Comparison of ENCODE assay signal across 8 cellular contexts in genomic region chr2:240565267-240566202, GRCh38. TPM values are rescaled to one million over a fixed set of nuclear protein-coding genes. Genes with fewer than 3 reads are reported as not detected.
DNase-seq lines count a peak whose midpoint lies in the region; ATAC-seq, FAIRE-seq and TF ChIP-seq lines count a peak whose summit lies in the region.

No MANE protein-coding gene starts in this region.

- H3K9ac ChIP-seq in HUES64 (ENCODE audit: low read depth, low read length) (no peak overlapping the region), keratinocyte (ENCODE audit: control insufficient read depth, extremely low read depth, insufficient read depth, low read length) (peak overlapping the region; percentile 66)

- H3K9me1 ChIP-seq in keratinocyte (ENCODE audit: control insufficient read depth, extremely low read depth, insufficient read depth, low read length): peaks cover 4% of the 10 kb centered on the region

- DNase-seq in Caki2 (ENCODE audit: low read depth) (peak; percentile 92), T-helper 2 cell (peak; percentile 72 to 98 (median 87)), adrenal gland (peak; percentile 75 to 94 (median 91)), keratinocyte (ENCODE audit: low read depth, low spot score) (no peak), NCI-H446 treated with DMSO at 0.1 percent for 48 hours (lab: John Stamatoyannopoulos, UW) (no peak)
- peak; percentile 87 to 88 for DNase-seq in stimulated activated CD4-positive, alpha-beta T cell treated with anti-CD3 and anti-CD28 coated beads, Interleukin-2, amount 100 ng/mL, for 24 hours

- no peaks in the 10 kb centered on the region for H3K9me3 ChIP-seq in HUES64 (ENCODE audit: insufficient read depth, low read depth, low read length)
- no peaks in the 10 kb centered on the region for H3K9me3 ChIP-seq in adrenal gland (replicated peaks in 1 of 3)
- H3K9me3 ChIP-seq in keratinocyte (ENCODE audit: control insufficient read depth, low read depth, low read length): no peaks in the 10 kb centered on the region

- no peaks in the 10 kb centered on the region; the same call in 1 of the 2 replicates for H3K36me3 ChIP-seq in HUES64 (ENCODE audit: insufficient read depth, low read length)
- no peaks in the 10 kb centered on the region for H3K36me3 ChIP-seq in adrenal gland (replicated peaks in 1 of 2)
- no peaks in the 10 kb centered on the region for H3K36me3 ChIP-seq in keratinocyte (ENCODE audit: control insufficient read depth in 2 of 2, extremely low read depth in 1 of 2, insufficient read depth in 2 of 2, low read length in 2 of 2)

- peak in 1 of 6 experiments; percentile 2 for TF ChIP-seq CTCF in adrenal gland (IDR thresholded peaks at IDR 0.05)
- TF ChIP-seq CTCF in keratinocyte (optimal IDR thresholded peaks at IDR 0.05 in 1 of 3, IDR thresholded peaks at IDR 0.05 in 1 of 3, conservative IDR thresholded peaks at IDR 0.05 in 1 of 3; ENCODE audit: extremely low read depth in 1 of 3, insufficient read depth in 2 of 3, low read length in 3 of 3): no peak

- H3K27ac ChIP-seq in HUES64 (ENCODE audit: low read depth, low read length) (peak overlapping the region; percentile 50; the same call in 1 of the 2 replicates), adrenal gland (peak overlapping the region; percentile 75 to 97 (median 86)), keratinocyte (ENCODE audit: control insufficient read depth, insufficient read depth, low read length) (peak overlapping the region; percentile 80)

- ATAC-seq in GM21367 (IDR thresholded peaks at IDR 0.05; ENCODE audit: unreplicated experiment): peak; percentile 29

- H4K20me1 ChIP-seq in keratinocyte (ENCODE audit: control insufficient read depth, extremely low read depth, insufficient read depth, low read length): peaks cover 5% of the 10 kb centered on the region

- intact Hi-C loops in adrenal gland (cut with DNase I): no loop called here

- peak overlapping the region; percentile 72 for H2AFZ ChIP-seq in keratinocyte (ENCODE audit: control insufficient read depth, low read length)

- peak in 1 of 2 donors; percentile 67 for TF ChIP-seq POLR2A in adrenal gland (IDR thresholded peaks at IDR 0.05)

- in situ Hi-C loops in Caki2 (cut with HindIII; ENCODE audit: low pct_unique_long_range_greater_than_20kb, low sequenced_read_pairs): no loop called here

- peak overlapping the region; percentile 85 for H3K4me2 ChIP-seq in keratinocyte (ENCODE audit: control insufficient read depth, extremely low read depth, insufficient read depth, low read depth, low read length)

- H3K4me1 ChIP-seq in HUES64 (ENCODE audit: insufficient read depth, low read length) (peaks cover 16% of the 10 kb centered on the region), adrenal gland (replicated peaks in 1 of 2) (peaks cover 41 to 58% of the 10 kb centered on the region in 2 donors), keratinocyte (ENCODE audit: control insufficient read depth, extremely low read depth, insufficient read depth, low read length) (peaks cover 47% of the 10 kb centered on the region)

- dilution Hi-C loops in keratinocyte (cut with MboI; ENCODE audit: extremely low pct_ligation_motif_present, low sequenced_read_pairs): no loop called here

- H3K79me2 ChIP-seq in keratinocyte (ENCODE audit: control insufficient read depth, insufficient read depth, low read length): no peaks in the 10 kb centered on the region

- H3K27me3 ChIP-seq in HUES64 (ENCODE audit: insufficient read depth, low read length) (peaks cover 34% of the 10 kb centered on the region), adrenal gland (no peaks in the 10 kb centered on the region), keratinocyte (ENCODE audit: control insufficient read depth, extremely low read depth, insufficient read depth, low read length) (no peaks in the 10 kb centered on the region)

- H3K4me3 ChIP-seq in HUES64 (ENCODE audit: low read length): peak overlapping the region; percentile 36; the same call in 1 of the 2 replicates
- H3K4me3 ChIP-seq in adrenal gland: peak overlapping the region in 1 of 4 donors; percentile 76
- H3K4me3 ChIP-seq in keratinocyte (ENCODE audit: control insufficient read depth in 2 of 3, extremely low read depth in 1 of 3, insufficient read depth in 2 of 3, low read depth in 1 of 3, low read length in 3 of 3): peak overlapping the region in 2 of 3 experiments; percentile 32 to 38

- FAIRE-seq in keratinocyte (lab: Jason Lieb, UNC): peak; percentile 39

- 79% methylated on average over 27 of the region's 27 CpGs for WGBS in HUES64
- WGBS in adrenal gland, 4 donors: 26 to 61% (median 36%) methylated on average over 4 to 27 of the region's 27 CpGs

RNA-seq across cellular contexts. Expression of gene RNPEPL1, which starts 2.7 kb away (rescaled TPM):
- total RNA-seq in Caki2 (2014; rRNA removed; shearing (Covaris generic); ENCODE audit: low replicate concordance): 7.7 and 14.8 TPM in 2 replicates
- polyA plus RNA-seq in HUES64 (2013, experiment 1 of 2): 7.3 TPM
- polyA plus RNA-seq in HUES64 (2013, experiment 2 of 2): 8.7 TPM
- 10 to 100 TPM; 37.0 to 93.3 (median 59.5) TPM for total RNA-seq in adrenal gland
- polyA plus RNA-seq in adrenal gland: 100 to 1,000 TPM in 2 of 3 donors, 1 to 10 TPM in 1; 5.1 to 259 (median 110) TPM
- 3.7 to 10.1 TPM (median 6.5 TPM) in 3 replicates for polyA plus RNA-seq in keratinocyte
- 16.5 TPM for polyA plus RNA-seq in keratinocyte (2011; ENCODE audit: low read depth)
- polyA plus RNA-seq in keratinocyte (2011; cell fraction: cytosol; rRNA removed): 7.4 and 17.1 TPM in 2 replicates
- polyA plus RNA-seq in keratinocyte (2011; cell fraction: nucleus; rRNA removed): 13.0 and 19.1 TPM in 2 replicates
- 17.6 and 23.4 TPM in 2 replicates for polyA plus RNA-seq in keratinocyte (2012; ENCODE audit: low replicate concordance)
- 8.4 to 59.2 TPM (median 10.9 TPM) in 3 replicates for polyA minus RNA-seq in keratinocyte
- polyA minus RNA-seq in keratinocyte (2011; cell fraction: cytosol; rRNA and poly(A)+ RNA removed): 44.5 TPM
- 13.1 and 14.1 TPM in 2 replicates for polyA minus RNA-seq in keratinocyte (2011; cell fraction: nucleus; rRNA and poly(A)+ RNA removed)

RNA-seq across cellular contexts. Expression of gene DUSP28, which starts 5.4 kb away (rescaled TPM):
- total RNA-seq in Caki2 (2014; rRNA removed; shearing (Covaris generic); ENCODE audit: low replicate concordance): 8.9 and 10.8 TPM in 2 replicates
- 4.3 TPM for polyA plus RNA-seq in HUES64 (2013, experiment 1 of 2)
- polyA plus RNA-seq in HUES64 (2013, experiment 2 of 2): 2.7 TPM
- 10 to 100 TPM in 3 of 8 donors, 1 to 10 TPM in 5; 4.9 to 22.2 (median 8.3) TPM for total RNA-seq in adrenal gland
- polyA plus RNA-seq in adrenal gland (10 to 100 TPM in 1 of 3 donors, 1 to 10 TPM in 2; 7.2 to 14.5 (median 8.8) TPM), keratinocyte (2.8 to 4.4 TPM (median 4.1 TPM) in 3 replicates)
- polyA plus RNA-seq in keratinocyte (2011; ENCODE audit: low read depth): 0.54 TPM
- polyA plus RNA-seq in keratinocyte (2011; cell fraction: cytosol; rRNA removed): 3.0 and 5.0 TPM in 2 replicates
- polyA plus RNA-seq in keratinocyte (2011; cell fraction: nucleus; rRNA removed): 2.1 and 3.7 TPM in 2 replicates
- 1.9 and 6.3 TPM in 2 replicates for polyA plus RNA-seq in keratinocyte (2012; ENCODE audit: low replicate concordance)
- 0.23 to 1.7 TPM (median 0.42 TPM) in 3 replicates for polyA minus RNA-seq in keratinocyte
- 2.1 TPM for polyA minus RNA-seq in keratinocyte (2011; cell fraction: cytosol; rRNA and poly(A)+ RNA removed)
- 0.95 and 1.0 TPM in 2 replicates for polyA minus RNA-seq in keratinocyte (2011; cell fraction: nucleus; rRNA and poly(A)+ RNA removed)

RNA-seq across cellular contexts. Expression of gene ANKMY1, which starts 7.7 kb away (rescaled TPM):
- 2.4 and 7.5 TPM in 2 replicates for total RNA-seq in Caki2 (2014; rRNA removed; shearing (Covaris generic); ENCODE audit: low replicate concordance)
- 3.0 TPM for polyA plus RNA-seq in HUES64 (2013, experiment 1 of 2)
- polyA plus RNA-seq in HUES64 (2013, experiment 2 of 2): 3.6 TPM
- 10 to 100 TPM in 5 of 8 donors, 1 to 10 TPM in 3; 7.2 to 20.3 (median 13.0) TPM for total RNA-seq in adrenal gland
- polyA plus RNA-seq in adrenal gland (10 to 100 TPM in 2 of 3 donors, 1 to 10 TPM in 1; 8.1 to 31.7 (median 10.0) TPM), keratinocyte (2.5 to 5.0 TPM (median 3.3 TPM) in 3 replicates)
- polyA plus RNA-seq in keratinocyte (2011; ENCODE audit: low read depth): 2.6 TPM
- polyA plus RNA-seq in keratinocyte (2011; cell fraction: cytosol; rRNA removed): 2.6 and 3.9 TPM in 2 replicates
- polyA plus RNA-seq in keratinocyte (2011; cell fraction: nucleus; rRNA removed): 7.7 and 9.9 TPM in 2 replicates
- polyA plus RNA-seq in keratinocyte (2012; ENCODE audit: low replicate concordance): 3.6 and 4.7 TPM in 2 replicates
- polyA minus RNA-seq in keratinocyte: 4.3 to 17.3 TPM (median 7.7 TPM) in 3 replicates
- polyA minus RNA-seq in keratinocyte (2011; cell fraction: cytosol; rRNA and poly(A)+ RNA removed): 3.5 TPM
- 5.5 and 8.6 TPM in 2 replicates for polyA minus RNA-seq in keratinocyte (2011; cell fraction: nucleus; rRNA and poly(A)+ RNA removed)

RNA-seq across cellular contexts. Expression of gene CAPN10, which starts 21.0 kb away (rescaled TPM):
- 19.7 and 20.5 TPM in 2 replicates for total RNA-seq in Caki2 (2014; rRNA removed; shearing (Covaris generic); ENCODE audit: low replicate concordance)
- 23.9 TPM for polyA plus RNA-seq in HUES64 (2013, experiment 1 of 2)
- 22.4 TPM for polyA plus RNA-seq in HUES64 (2013, experiment 2 of 2)
- total RNA-seq in adrenal gland: 10 to 100 TPM; 17.3 to 41.8 (median 24.6) TPM
- polyA plus RNA-seq in adrenal gland (100 to 1,000 TPM in 2 of 3 donors, 1 to 10 TPM in 1; 4.7 to 158 (median 102) TPM), keratinocyte (6.1 to 11.8 TPM (median 7.1 TPM) in 3 replicates)
- polyA plus RNA-seq in keratinocyte (2011; ENCODE audit: low read depth): 1.8 TPM
- polyA plus RNA-seq in keratinocyte (2011; cell fraction: cytosol; rRNA removed): 2.8 and 6.2 TPM in 2 replicates
- polyA plus RNA-seq in keratinocyte (2011; cell fraction: nucleus; rRNA removed): 25.2 and 31.0 TPM in 2 replicates
- polyA plus RNA-seq in keratinocyte (2012; ENCODE audit: low replicate concordance): 10.3 and 11.0 TPM in 2 replicates
- 4.4 to 7.3 TPM (median 4.7 TPM) in 3 replicates for polyA minus RNA-seq in keratinocyte
- polyA minus RNA-seq in keratinocyte (2011; cell fraction: cytosol; rRNA and poly(A)+ RNA removed): 2.7 TPM
- polyA minus RNA-seq in keratinocyte (2011; cell fraction: nucleus; rRNA and poly(A)+ RNA removed): 10.9 and 16.0 TPM in 2 replicates

RNA-seq across cellular contexts. Expression of gene GPR35, which starts 59.7 kb away (rescaled TPM):
- 1.5 TPM in 1 of 2 replicates, not detected in the other for total RNA-seq in Caki2 (2014; rRNA removed; shearing (Covaris generic); ENCODE audit: low replicate concordance)
- polyA plus RNA-seq in HUES64 (2013, experiment 1 of 2): 0.40 TPM
- polyA plus RNA-seq in HUES64 (2013, experiment 2 of 2): 0.57 TPM
- total RNA-seq in adrenal gland: 1 to 10 TPM in 3 of 8 donors, under 1 TPM in 4, not detected in 1; 0.32 to 1.3 (median 0.96) TPM
- 1 to 10 TPM in 2 of 3 donors, under 1 TPM in 1; 0.07 to 5.7 (median 3.5) TPM for polyA plus RNA-seq in adrenal gland
- 0.04 to 0.17 TPM (median 0.09 TPM) in 3 replicates for polyA plus RNA-seq in keratinocyte
- not detected for polyA plus RNA-seq in keratinocyte (2011; ENCODE audit: low read depth)
- 0.04 and 0.06 TPM in 2 replicates for polyA plus RNA-seq in keratinocyte (2011; cell fraction: cytosol; rRNA removed)
- 0.34 and 0.63 TPM in 2 replicates for polyA plus RNA-seq in keratinocyte (2011; cell fraction: nucleus; rRNA removed)
- polyA plus RNA-seq in keratinocyte (2012; ENCODE audit: low replicate concordance): 0.38 TPM in 1 of 2 replicates, not detected in the other
- polyA minus RNA-seq in keratinocyte: 0.23 TPM in 1 of 3 replicates, not detected in the others
- not detected for polyA minus RNA-seq in keratinocyte (2011; cell fraction: cytosol; rRNA and poly(A)+ RNA removed)
- polyA minus RNA-seq in keratinocyte (2011; cell fraction: nucleus; rRNA and poly(A)+ RNA removed): 0.23 and 0.42 TPM in 2 replicates

Comparison
In these comparisons a context has a peak if more than half of its experiments do, and no peak if none do; other contexts are left out.
1. DNase-seq: peak in Caki2 (single experiment), T-helper 2 cell (5 of 5), adrenal gland (7 of 7) and stimulated activated CD4-positive, alpha-beta T cell treated with anti-CD3 and anti-CD28 coated beads, Interleukin-2, amount 100 ng/mL, for 24 hours (2 of 2); none in keratinocyte (single experiment) and NCI-H446 treated with DMSO at 0.1 percent for 48 hours (single experiment).
2. Peak in every context shown above with its lines, with median percentiles within 50 percentile points of each other: H3K27ac ChIP-seq.